ENCODE assay signal across 8 cellular contexts in the genomic region with DNA sequence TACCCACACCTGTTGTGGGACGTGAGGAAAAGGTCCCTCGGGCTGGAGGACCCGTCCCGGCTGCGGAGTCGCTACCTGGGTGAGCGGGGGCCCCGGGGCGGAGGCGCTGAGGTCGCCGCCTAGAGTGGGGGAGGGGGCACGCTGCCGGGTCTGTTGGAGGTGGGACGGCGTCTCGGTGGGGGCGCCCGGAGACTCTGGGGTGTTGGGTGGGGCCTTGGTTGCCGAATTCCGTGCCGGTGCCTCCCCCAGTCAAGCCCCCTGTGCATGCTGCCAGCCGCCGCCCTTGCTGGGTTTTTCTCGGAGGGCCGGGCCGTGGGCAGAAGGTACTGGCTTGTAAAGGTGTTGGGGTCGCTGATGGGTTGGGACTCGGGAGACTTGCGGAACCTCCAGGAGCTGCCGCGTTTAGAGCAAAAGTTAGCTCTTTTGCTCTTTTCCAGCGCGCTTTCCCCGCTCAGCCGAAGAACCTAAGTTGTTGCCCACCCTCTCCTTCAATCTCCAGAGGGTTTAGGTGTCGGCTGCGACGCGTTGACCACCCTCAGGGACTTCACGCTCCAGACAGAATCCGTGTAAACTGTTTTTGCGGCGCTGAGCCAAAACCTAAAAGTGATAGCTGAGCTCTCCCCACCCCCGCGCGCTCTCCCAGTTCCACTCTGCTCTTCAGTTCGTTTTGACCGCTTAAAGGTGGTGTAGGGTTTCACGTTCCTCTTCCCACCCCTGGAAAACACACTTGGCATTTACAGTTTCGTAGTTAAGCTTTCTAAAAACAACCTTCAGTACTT. TPM values are rescaled to one million over a fixed set of nuclear protein-coding genes. Genes with fewer than 3 reads are reported as not detected.
DNase-seq lines count a peak whose midpoint lies in the region; ATAC-seq and TF ChIP-seq lines count a peak whose summit lies in the region.

A gene (minus strand): TSS at position 143 of the 779 bp plus-strand sequence. CDS start 1,231 bp downstream, outside the sequence.

- H3K4me2 ChIP-seq in Loucy (ENCODE audit: low read depth, low read length, poor library complexity, severe bottlenecking), result peak within 1 kb of the TSS; percentile 82

- peak; percentile 39 for TF ChIP-seq POLR2A in ovary (IDR thresholded peaks at IDR 0.05)

- H3K36me3 Mint-ChIP-seq in activated naive CD8-positive, alpha-beta T cell, result no peaks in the 10 kb centered on the region
- H3K36me3 Mint-ChIP-seq in glutamatergic neuron (ENCODE audit: unreplicated experiment), result peaks cover 3% of the 10 kb centered on the region

- H3K27ac Mint-ChIP-seq in activated naive CD8-positive, alpha-beta T cell, result peak within 1 kb of the TSS; percentile 99
- H3K27ac Mint-ChIP-seq in glutamatergic neuron (ENCODE audit: unreplicated experiment), result peak within 1 kb of the TSS; percentile 100

- H3K4me1 ChIP-seq in Loucy (ENCODE audit: insufficient read depth, low read length, poor library complexity, severe bottlenecking) (peaks cover 62% of the 10 kb centered on the region), SJSA1 (replicated peaks) (peaks cover 17% of the 10 kb centered on the region; the same call in 1 of the 2 replicates), ovary (ENCODE audit: insufficient read depth) (peaks cover 2% of the 10 kb centered on the region), thymus (ENCODE audit: control insufficient read depth, insufficient read depth, low read length) (peaks cover 4% of the 10 kb centered on the region)

- TF ChIP-seq CTCF in Loucy (conservative IDR thresholded peaks at IDR 0.05; ENCODE audit: low read length), result no peak
- no peak for TF ChIP-seq CTCF in glutamatergic neuron (IDR thresholded peaks at IDR 0.05; ENCODE audit: partially characterized antibody, unreplicated experiment)
- TF ChIP-seq CTCF in ovary (IDR thresholded peaks at IDR 0.05), result no peak

- TF ChIP-seq EP300 in ovary (IDR thresholded peaks at IDR 0.05), result no peak

- peaks cover 42% of the 10 kb centered on the region for H3K4me1 Mint-ChIP-seq in activated naive CD8-positive, alpha-beta T cell (ENCODE audit: low read depth)
- H3K4me1 Mint-ChIP-seq in glutamatergic neuron (ENCODE audit: low read depth, unreplicated experiment), result peaks cover 12% of the 10 kb centered on the region

- H3K27me3 ChIP-seq in Loucy (ENCODE audit: insufficient read depth, low read length, poor library complexity, severe bottlenecking) (no peaks in the 10 kb centered on the region), SJSA1 (replicated peaks) (no peaks in the 10 kb centered on the region), ovary (no peaks in the 10 kb centered on the region), thymus (ENCODE audit: control insufficient read depth, insufficient read depth) (no peaks in the 10 kb centered on the region)

- peak within 1 kb of the TSS; percentile 90 for H3K27ac ChIP-seq in SJSA1
- H3K27ac ChIP-seq in ovary, result peak within 1 kb of the TSS; percentile 86 to 94
- H3K27ac ChIP-seq in thymus (ENCODE audit: low read depth), result peak within 1 kb of the TSS; percentile 97

- no peaks in the 10 kb centered on the region for H3K36me3 ChIP-seq in Loucy (ENCODE audit: insufficient read depth, low read length)
- 0 out of 2 replicates have a peak, but pooled peaks cover 4% of the 10 kb centered on the region for H3K36me3 ChIP-seq in SJSA1
- no peaks in the 10 kb centered on the region for H3K36me3 ChIP-seq in ovary
- no peaks in the 10 kb centered on the region for H3K36me3 ChIP-seq in thymus (ENCODE audit: control insufficient read depth, insufficient read depth)

- H3K9me3 ChIP-seq in Loucy (ENCODE audit: insufficient read depth, low read depth, low read length) (no peaks in the 10 kb centered on the region), SJSA1 (replicated peaks) (no peaks in the 10 kb centered on the region), ovary (no peaks in the 10 kb centered on the region), thymus (ENCODE audit: control insufficient read depth) (no peaks in the 10 kb centered on the region)

- WGBS in ovary, 3 donors, result 0 to 1% (median 0%) methylated on average over 41 to 51 of the region's 51 CpGs
- under 1% methylated on average over 51 of the region's 51 CpGs for WGBS in thymus

- no peaks in the 10 kb centered on the region for H3K9me3 Mint-ChIP-seq in activated naive CD8-positive, alpha-beta T cell (ENCODE audit: low read depth)
- peaks cover 17% of the 10 kb centered on the region for H3K9me3 Mint-ChIP-seq in glutamatergic neuron (ENCODE audit: unreplicated experiment)

- peak within 1 kb of the TSS; percentile 96 for H2AFZ ChIP-seq in Loucy (ENCODE audit: low read length)

- intact Hi-C loops in ovary (cut with DNase I), result loop anchor here in 2 of 4 donors (5.0 kb wide), 2 partner anchors 220 to 225 kb away; no protein-coding TSS in a partner anchor

- 0 out of 2 replicates have a peak, but pooled peaks cover 2% of the 10 kb centered on the region for H3F3A ChIP-seq in Loucy (ENCODE audit: low read depth)

- H3K4me3 ChIP-seq in Loucy (ENCODE audit: low read length, poor library complexity, severe bottlenecking) (peak within 1 kb of the TSS; percentile 94), SJSA1 (peak within 1 kb of the TSS; percentile 65), ovary (peak within 1 kb of the TSS; percentile 97), thymus (ENCODE audit: low read length) (peak within 1 kb of the TSS; percentile 93)

- H3K9ac ChIP-seq in Loucy (ENCODE audit: low read depth, low read length, poor library complexity, severe bottlenecking), result peak within 1 kb of the TSS; percentile 94

- H3K4me3 Mint-ChIP-seq in activated naive CD8-positive, alpha-beta T cell, result peak within 1 kb of the TSS; percentile 99
- peak within 1 kb of the TSS; percentile 100 for H3K4me3 Mint-ChIP-seq in glutamatergic neuron (ENCODE audit: unreplicated experiment)

- DNase-seq in DMS114 treated with DMSO at 0.1 percent for 48 hours (lab: John Stamatoyannopoulos, UW; ENCODE audit: unreplicated experiment) (peak; percentile 42), SJSA1 (ENCODE audit: low read depth in 1 of 2, low spot score in 2 of 2) (peak; percentile 56 to 57), glutamatergic neuron (peak; percentile 42), ovary (peak; percentile 82 to 86 (median 83))

- H3K9me2 ChIP-seq in Loucy (replicated peaks; ENCODE audit: low read depth, low read length), result no peaks in the 10 kb centered on the region

- H3K27me3 Mint-ChIP-seq in activated naive CD8-positive, alpha-beta T cell, result no peaks in the 10 kb centered on the region
- peaks cover 14% of the 10 kb centered on the region for H3K27me3 Mint-ChIP-seq in glutamatergic neuron (ENCODE audit: unreplicated experiment)

- ATAC-seq in GM21825 (IDR thresholded peaks at IDR 0.05; ENCODE audit: unreplicated experiment), result peak; percentile 6

- peaks cover 88% of the 10 kb centered on the region for H3K79me2 ChIP-seq in Loucy (ENCODE audit: insufficient read depth, low read length)

- H4K20me1 ChIP-seq in Loucy (ENCODE audit: insufficient read depth, low read length, poor library complexity, severe bottlenecking), result peaks cover 55% of the 10 kb centered on the region

RNA-seq across cellular contexts. Expression of the gene that starts here (rescaled TPM):
- total RNA-seq in SJSA1 (2014; rRNA removed; shearing (Covaris generic)), result 34.8 and 54.4 TPM in 2 replicates
- total RNA-seq in glutamatergic neuron (ENCODE audit: unreplicated experiment) (41.1 TPM), ovary (10 to 100 TPM; 22.1 to 55.2 (median 49.3) TPM)
- polyA plus RNA-seq in ovary (10 to 100 TPM; 45.8 to 91.2 TPM), thymus (67.9 TPM)

Comparison
In these comparisons a context has a peak if more than half of its experiments do, and no peak if none do; other contexts are left out.
1. Peak in every context shown above with its lines: DNase-seq, ATAC-seq, H3K4me3 ChIP-seq and H3K27ac ChIP-seq.